In genomic region chr20:14877616-14878015, GRCh38 we compare ENCODE assay signal across 13 cellular contexts.
DNase-seq lines count a peak whose midpoint lies in the region; ATAC-seq lines count a peak whose summit lies in the region.
"Had no signal": no experiment of that assay in that cellular context is flagged by ENCODE, and none has a peak within 500 bp of the region (broad histone marks: within the 10 kb centered on the region; RNA-seq: fewer than 3 reads in every experiment).

No MANE protein-coding gene starts in this region.

- no peak overlapping the region for H3K4me3 ChIP-seq in mesendoderm (ENCODE audit: low read length)
- H3K4me3 ChIP-seq: GM23338 had no signal

- H3K9ac ChIP-seq in mesendoderm (ENCODE audit: low read length): no peak overlapping the region

- H3K27ac ChIP-seq in epithelial cell of prostate (peak overlapping the region; percentile 95), mesendoderm (ENCODE audit: low read depth, low read length) (no peak overlapping the region)

- H3K27me3 ChIP-seq in mesendoderm (ENCODE audit: insufficient read depth, low read length, poor library complexity): no peaks in the 10 kb centered on the region

- H2BK5ac ChIP-seq in mesendoderm (ENCODE audit: low read length): no peak overlapping the region

- no peak overlapping the region for H3K18ac ChIP-seq in mesendoderm (ENCODE audit: low read length)

- no CpG with 5 or more reads among the region's 3 CpGs for WGBS in mesendoderm (ENCODE audit: extremely low coverage, insufficient coverage, low lambda C conversion rate)

- no peaks in the 10 kb centered on the region for H3K79me1 ChIP-seq in mesendoderm (ENCODE audit: low read length)

- H3K56ac ChIP-seq in mesendoderm (ENCODE audit: low read length): no peak overlapping the region

- H3K4me2 ChIP-seq in mesendoderm (ENCODE audit: low read length): no peak overlapping the region
- H3K4me2 ChIP-seq: GM23338 had no signal

- H3K36me3 ChIP-seq in mesendoderm (ENCODE audit: control insufficient read depth, insufficient read depth, low read length): no peaks in the 10 kb centered on the region

- H3K23ac ChIP-seq in mesendoderm (ENCODE audit: low read length): no peak overlapping the region

- no peak overlapping the region for H4K8ac ChIP-seq in mesendoderm (ENCODE audit: low read depth, low read length)

- no peak overlapping the region for H3K4ac ChIP-seq in mesendoderm (ENCODE audit: low read depth, low read length)

- DNase-seq in RPMI7951 (ENCODE audit: low read depth) (peak; percentile 24), epithelial cell of prostate (ENCODE audit: low read depth, low spot score) (no peak), fibroblast of the conjunctiva (ENCODE audit: low read depth) (peak; percentile 28), mesendoderm (no peak), cerebellar cortex (ENCODE audit: low spot score) (no peak)
- DNase-seq: CD8-positive, alpha-beta T cell; COR-L47; DMS153; DMS79 treated with DMSO at 0.1 percent for 48 hours; EL; H7 had no signal

- no peaks in the 10 kb centered on the region for H3K79me2 ChIP-seq in mesendoderm (ENCODE audit: control insufficient read depth, insufficient read depth, low read length)

- no peak overlapping the region for H2BK15ac ChIP-seq in mesendoderm (replicated peaks; ENCODE audit: low read depth)

- H4K5ac ChIP-seq in mesendoderm (ENCODE audit: low read length): no peak overlapping the region

- H2AK5ac ChIP-seq in mesendoderm (ENCODE audit: low read length): no peak overlapping the region

- no peaks in the 10 kb centered on the region for H3K4me1 ChIP-seq in mesendoderm (ENCODE audit: control insufficient read depth, low read depth, low read length)

- H2BK120ac ChIP-seq in mesendoderm (ENCODE audit: low read depth, low read length): no peak overlapping the region

- no peak for ATAC-seq in HG03280 (IDR thresholded peaks at IDR 0.05; ENCODE audit: unreplicated experiment)
- ATAC-seq: CD8-positive, alpha-beta T cell; GM23338 had no signal

Comparison
In these comparisons a context has a peak if more than half of its experiments do, and no peak if none do; other contexts are left out.
1. DNase-seq: peak in RPMI7951 (single experiment) and fibroblast of the conjunctiva (single experiment); none in epithelial cell of prostate (single experiment), mesendoderm (single experiment) and cerebellar cortex (single experiment).